Comparison of ENCODE assay signal across 17 cellular contexts in the genomic region with DNA sequence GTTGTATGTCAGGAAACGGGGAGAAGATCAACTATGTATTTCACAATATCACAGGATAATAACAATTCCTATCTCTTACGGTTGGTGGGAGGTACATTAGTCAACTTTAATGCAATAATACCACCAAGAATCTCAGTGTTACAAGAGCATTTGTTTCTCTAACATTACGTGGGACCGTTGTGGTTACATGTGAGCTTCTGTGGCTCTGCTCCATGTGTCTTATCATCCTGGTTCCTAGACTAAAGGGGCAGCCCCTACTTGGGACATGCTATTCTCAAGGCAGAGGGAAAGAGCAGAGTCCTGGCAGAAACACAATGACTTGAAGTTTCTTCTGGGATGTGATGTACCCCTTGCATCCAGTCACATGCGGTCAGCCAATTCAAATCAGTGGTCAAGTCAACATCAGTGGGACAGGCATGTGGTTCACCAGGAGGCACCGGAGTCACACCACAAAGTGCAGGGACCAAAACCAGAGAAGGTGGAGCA. TPM values are rescaled to one million over a fixed set of nuclear protein-coding genes. Genes with fewer than 3 reads are reported as not detected.
DNase-seq lines count a peak whose midpoint lies in the region; ATAC-seq and TF ChIP-seq lines count a peak whose summit lies in the region.
"Had no signal": no experiment of that assay in that cellular context is flagged by ENCODE, and none has a peak within 500 bp of the region (broad histone marks: within the 10 kb centered on the region; RNA-seq: fewer than 3 reads in every experiment).

No MANE protein-coding gene starts in this region.

- TF ChIP-seq POLR2A in body of pancreas (IDR thresholded peaks at IDR 0.05), result no peak

- H3K36me3 ChIP-seq in body of pancreas (replicated peaks in 1 of 2; ENCODE audit: insufficient read depth in 1 of 2, low read depth in 2 of 2) (no peaks in the 10 kb centered on the region), right atrium auricular region (peaks cover 15% of the 10 kb centered on the region), skeletal muscle tissue (ENCODE audit: control insufficient read depth in 3 of 3, insufficient read depth in 3 of 3, low read length in 3 of 3) (peaks cover 6 to 12% (median 7%) of the 10 kb centered on the region in 3 donors), A673 (ENCODE audit: insufficient read depth, low read length, poor library complexity, severe bottlenecking) (peaks cover 5% of the 10 kb centered on the region)

- intact Hi-C loops in body of pancreas (cut with DNase I) (no loop called here), A673 (cut with micrococcal nuclease; ENCODE audit: unreplicated experiment) (no loop called here)

- H3K27ac ChIP-seq in body of pancreas, result peak overlapping the region; percentile 83 to 92 (median 88)
- peak overlapping the region; percentile 92 to 96 for H3K27ac ChIP-seq in right atrium auricular region
- H3K27ac ChIP-seq in skeletal muscle tissue (ENCODE audit: low read depth, low read length), result peak overlapping the region; percentile 92
- no peak overlapping the region for H3K27ac ChIP-seq in A673 (ENCODE audit: low read depth, low read length, poor library complexity, severe bottlenecking)
- H3K27ac ChIP-seq: neutrophil had no signal

- peaks cover 79% of the 10 kb centered on the region for H3K4me1 ChIP-seq in body of pancreas
- peaks cover 7 to 79% of the 10 kb centered on the region in 2 donors for H3K4me1 ChIP-seq in right atrium auricular region
- H3K4me1 ChIP-seq in skeletal muscle tissue (ENCODE audit: control insufficient read depth in 3 of 3, insufficient read depth in 3 of 3, low read length in 3 of 3), result peaks cover 50 to 68% (median 60%) of the 10 kb centered on the region in 3 donors
- H3K4me1 ChIP-seq in A673 (ENCODE audit: insufficient read depth, low read length, poor library complexity, severe bottlenecking), result peaks cover 9% of the 10 kb centered on the region

- H3K4me3 ChIP-seq in body of pancreas (no peak overlapping the region), right atrium auricular region (no peak overlapping the region), skeletal muscle tissue (ENCODE audit: low read length in 3 of 3) (no peak overlapping the region), A673 (ENCODE audit: low read depth, low read length, poor library complexity, severe bottlenecking) (no peak overlapping the region)

- ATAC-seq in body of pancreas (no peak), HG03025 (IDR thresholded peaks at IDR 0.05; ENCODE audit: low FRiP score, unreplicated experiment) (no peak)

- no TSS peak for BruUV-seq in A673 (replicated peaks; lab: Mats Ljungman, UMichigan)

- WGBS in body of pancreas, 2 donors, result 79 to 88% methylated on average over 5 to 6 of the region's 6 CpGs

- no peak overlapping the region for H3K9ac ChIP-seq in skeletal muscle tissue (ENCODE audit: low read depth in 1 of 3, low read length in 3 of 3)

- H3K27me3 ChIP-seq in body of pancreas (no peaks in the 10 kb centered on the region), right atrium auricular region (no peaks in the 10 kb centered on the region), skeletal muscle tissue (ENCODE audit: control insufficient read depth in 3 of 3, insufficient read depth in 3 of 3, low read length in 3 of 3) (no peaks in the 10 kb centered on the region), A673 (replicated peaks; ENCODE audit: insufficient read depth, low read depth, low read length, poor library complexity) (no peaks in the 10 kb centered on the region)
- H3K27me3 ChIP-seq: neutrophil had no signal

- H3K9me3 ChIP-seq in body of pancreas, result no peaks in the 10 kb centered on the region
- no peaks in the 10 kb centered on the region for H3K9me3 ChIP-seq in right atrium auricular region
- H3K9me3 ChIP-seq in skeletal muscle tissue (ENCODE audit: control insufficient read depth in 3 of 3, low read length in 3 of 3), result no peaks in the 10 kb centered on the region
- H3K9me3 ChIP-seq in A673 (ENCODE audit: low read depth, low read length, poor library complexity, severe bottlenecking), result peaks cover 5% of the 10 kb centered on the region
- H3K9me3 ChIP-seq: neutrophil had no signal

- POLR2A ChIA-PET in A673 (lab: Charles Lee; ENCODE audit: low non-redundant PET), result no interaction called here

- TF ChIP-seq CTCF in body of pancreas (IDR thresholded peaks at IDR 0.05) (no peak), right atrium auricular region (IDR thresholded peaks at IDR 0.05) (no peak), A673 (conservative IDR thresholded peaks at IDR 0.05; ENCODE audit: low read depth, low read length) (no peak)

- peak; percentile 38 for DNase-seq in HT1080 (ENCODE audit: low read depth)
- no peak for DNase-seq in body of pancreas
- no peak for DNase-seq in right atrium auricular region (ENCODE audit: low spot score)
- no peak for DNase-seq in cortex of kidney (lab: John Stamatoyannopoulos, UW)
- no peak for DNase-seq in putamen (ENCODE audit: low spot score)
- no peak for DNase-seq in A673 (ENCODE audit: low spot score)
- DNase-seq: activated CD4-positive, alpha-beta memory T cell treated with anti-CD3 and anti-CD28 coated beads, Interleukin-2, amount 10 ng/mL, durations not matched to agents 7 days and 5 days; activated naive CD4-positive, alpha-beta T cell treated with anti-CD3 and anti-CD28 coated beads, Interleukin-2, amount 10 ng/mL, durations not matched to agents 7 days and 5 days; AML-193; DMS53; Karpas-422; NCI-H2029; NCI-H82; T-helper 9 cell had no signal

- CTCF ChIA-PET in A673 (lab: Charles Lee), result no interaction called here

RNA-seq across cellular contexts. Expression of gene ZNF22, which starts 2.5 kb away (rescaled TPM):
- 14.6 and 16.3 TPM in 2 replicates for total RNA-seq in HT1080 (2014; rRNA removed; shearing (Covaris generic))
- 16.5 and 17.0 TPM in 2 replicates for polyA plus RNA-seq in HT1080 (2015; cell fraction: cytosol; rRNA removed)
- polyA plus RNA-seq in HT1080 (2015; cell fraction: nucleus; rRNA removed), result 6.8 and 8.5 TPM in 2 replicates
- total RNA-seq in body of pancreas (10 to 100 TPM; 12.9 to 30.4 TPM), right atrium auricular region (10 to 100 TPM; 19.3 to 20.5 TPM), skeletal muscle tissue (25.6 TPM), A673 (2021) (41.8 and 42.1 TPM in 2 replicates)

RNA-seq across cellular contexts. Expression of gene DEPP1, which starts 19.6 kb away (rescaled TPM):
- total RNA-seq in HT1080 (2014; rRNA removed; shearing (Covaris generic)), result 0.97 and 1.2 TPM in 2 replicates
- polyA plus RNA-seq in HT1080 (2015; cell fraction: cytosol; rRNA removed), result 7.8 and 8.6 TPM in 2 replicates
- polyA plus RNA-seq in HT1080 (2015; cell fraction: nucleus; rRNA removed), result 8.7 and 11.5 TPM in 2 replicates
- total RNA-seq in body of pancreas (100 to 1,000 TPM; 226 to 230 TPM), right atrium auricular region (100 to 1,000 TPM in 1 of 2 donors, 10 to 100 TPM in 1; 68.8 to 143 TPM), skeletal muscle tissue (12.5 TPM), A673 (2021) (0.54 and 1.1 TPM in 2 replicates)

RNA-seq across cellular contexts. Expression of gene RASSF4, which starts 38.6 kb away (rescaled TPM):
- total RNA-seq in HT1080 (2014; rRNA removed; shearing (Covaris generic)), result 6.6 and 7.8 TPM in 2 replicates
- 19.1 and 19.4 TPM in 2 replicates for polyA plus RNA-seq in HT1080 (2015; cell fraction: cytosol; rRNA removed)
- polyA plus RNA-seq in HT1080 (2015; cell fraction: nucleus; rRNA removed), result 31.4 and 46.0 TPM in 2 replicates
- total RNA-seq in body of pancreas (10 to 100 TPM; 44.5 to 50.8 TPM), right atrium auricular region (10 to 100 TPM; 43.3 to 43.4 TPM), skeletal muscle tissue (21.4 TPM), A673 (2021) (0.71 and 1.6 TPM in 2 replicates)
